Comparison of ENCODE assay signal across 29 cellular contexts in the genomic region with DNA sequence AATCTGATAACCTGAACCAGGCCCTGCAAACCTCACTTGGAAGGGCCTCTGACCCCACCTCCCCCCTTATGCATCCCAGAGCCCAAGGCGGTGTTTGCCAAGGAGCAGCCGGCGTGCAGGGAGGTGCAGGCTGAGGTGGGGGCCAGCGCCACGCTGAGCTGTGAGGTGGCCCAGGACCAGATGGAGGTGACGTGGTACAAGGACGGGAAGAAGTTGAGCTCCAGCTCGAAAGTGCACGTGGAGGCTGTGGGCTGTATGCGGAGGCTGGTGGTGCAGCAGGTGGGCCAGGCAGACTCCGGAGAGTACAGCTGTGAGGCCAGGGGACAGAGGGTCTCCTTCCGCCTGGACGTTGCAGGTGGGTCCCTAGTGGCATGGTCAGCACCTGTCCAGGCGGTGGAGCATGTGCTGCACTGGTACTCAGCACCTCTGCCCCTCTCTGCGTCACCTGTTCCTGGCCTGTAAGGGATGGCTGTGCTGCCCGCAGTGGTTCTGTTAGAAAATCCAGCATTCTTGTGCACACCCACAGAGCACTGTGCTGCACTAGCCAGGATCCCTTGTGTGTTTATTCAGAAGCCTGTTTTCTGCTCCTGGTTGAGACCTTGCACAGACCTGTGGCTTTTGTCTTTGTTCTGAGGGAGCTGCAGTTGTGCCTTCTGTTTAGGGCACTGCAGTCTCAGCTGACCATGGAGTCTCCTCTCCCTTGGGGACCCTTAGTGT. TPM values are rescaled to one million over a fixed set of nuclear protein-coding genes. Genes with fewer than 3 reads are reported as not detected.
DNase-seq lines count a peak whose midpoint lies in the region; ATAC-seq, FAIRE-seq and TF ChIP-seq lines count a peak whose summit lies in the region.
"Had no signal": no experiment of that assay in that cellular context is flagged by ENCODE, and none has a peak within 500 bp of the region (broad histone marks: within the 10 kb centered on the region; RNA-seq: fewer than 3 reads in every experiment).

No MANE protein-coding gene starts in this region.

- peaks cover 23% of the 10 kb centered on the region for H3K36me3 Mint-ChIP-seq in activated CD4-positive, alpha-beta T cell treated with anti-CD3 and anti-CD28 coated beads, Interleukin-2, amount 10 ng/mL, durations not matched to agents 24 days and 14 days (ENCODE audit: low read depth)
- peaks cover 23% of the 10 kb centered on the region for H3K36me3 Mint-ChIP-seq in activated T-cell treated with anti-CD3 and anti-CD28 coated beads, Interleukin-2, amount 50 U/mL, for 4 hours (ENCODE audit: insufficient read depth)

- H3K27ac Mint-ChIP-seq in activated CD4-positive, alpha-beta T cell treated with anti-CD3 and anti-CD28 coated beads, Interleukin-2, amount 10 ng/mL, durations not matched to agents 24 days and 14 days, result no peak overlapping the region

- H3K27me3 ChIP-seq in K562 (ENCODE audit: control insufficient read depth in 2 of 2, insufficient read depth in 2 of 2, low read length in 2 of 2) (peaks cover 4 to 8% of the 10 kb centered on the region in 2 experiments; a peak in 3 of 5 replicates), neuronal stem cell (ENCODE audit: control insufficient read depth in 3 of 3, insufficient read depth in 3 of 3, low read depth in 1 of 3, low read length in 3 of 3) (no peaks in the 10 kb centered on the region), gastrocnemius medialis (no peaks in the 10 kb centered on the region)
- H3K27me3 ChIP-seq: BE2C, MG63 had no signal

- H2AK5ac ChIP-seq in neuronal stem cell (ENCODE audit: low read depth, low read length), result no peak overlapping the region

- no peak overlapping the region for H3K4ac ChIP-seq in neuronal stem cell (ENCODE audit: low read length)

- H3K36me3 ChIP-seq in K562 (ENCODE audit: control insufficient read depth, insufficient read depth, low read length) (no peaks in the 10 kb centered on the region), neuronal stem cell (replicated peaks in 1 of 2; ENCODE audit: control insufficient read depth in 2 of 2, insufficient read depth in 2 of 2, low read length in 2 of 2) (peaks cover 0 to 43% of the 10 kb centered on the region in 2 donors), gastrocnemius medialis (peaks cover 0 to 77% of the 10 kb centered on the region in 2 donors)
- H3K36me3 ChIP-seq: BE2C, MG63 had no signal

- TF ChIP-seq RAD21 in K562 (CRISPR knock-in tag; conservative IDR thresholded peaks at IDR 0.05 in 1 of 2, IDR thresholded peaks at IDR 0.05 in 1 of 2), result no peak

- peak overlapping the region; percentile 73 for H2BK12ac ChIP-seq in neuronal stem cell (ENCODE audit: low read length)

- no peaks in the 10 kb centered on the region for H3K9me1 ChIP-seq in K562 (ENCODE audit: control insufficient read depth, insufficient read depth, low read length)

- H3K27ac ChIP-seq in K562 (ENCODE audit: extremely low read depth, low read depth, low read length), result no peak overlapping the region
- no peak overlapping the region for H3K27ac ChIP-seq in neuronal stem cell (replicated peaks; ENCODE audit: low read length)
- H3K27ac ChIP-seq in gastrocnemius medialis, result peak overlapping the region; percentile 97 to 100 (median 100)
- H3K27ac ChIP-seq: 22Rv1, PC-9, SK-N-MC had no signal

- H3K23ac ChIP-seq in neuronal stem cell (ENCODE audit: low read depth, low read length, poor library complexity), result peak overlapping the region; percentile 65

- H2BK15ac ChIP-seq in neuronal stem cell (ENCODE audit: low read length), result no peak overlapping the region

- H3K9me3 ChIP-seq in K562 (replicated peaks; ENCODE audit: control insufficient read depth, insufficient read depth, low read depth, low read length), result no peaks in the 10 kb centered on the region
- peaks cover 0 to 3% of the 10 kb centered on the region in 2 donors for H3K9me3 ChIP-seq in neuronal stem cell (replicated peaks in 1 of 2; ENCODE audit: control insufficient read depth in 2 of 2, insufficient read depth in 1 of 2, low read depth in 1 of 2, low read length in 2 of 2)
- H3K9me3 ChIP-seq in gastrocnemius medialis, result no peaks in the 10 kb centered on the region
- H3K9me3 ChIP-seq: BE2C, MG63 had no signal

- no TSS peak for BruUV-seq in K562 (replicated peaks; lab: Mats Ljungman, UMichigan)

- FAIRE-seq in K562 (lab: Jason Lieb, UNC), result no peak
- FAIRE-seq: GM12891 had no signal

- no peak for TF ChIP-seq CTCF in K562 (IDR thresholded peaks at IDR 0.05 in 2 of 3, conservative IDR thresholded peaks at IDR 0.05 in 1 of 3; ENCODE audit: insufficient read depth in 2 of 3, low read depth in 1 of 3, low read length in 3 of 3)
- TF ChIP-seq CTCF in gastrocnemius medialis (IDR thresholded peaks at IDR 0.05 in 4 of 5, conservative IDR thresholded peaks at IDR 0.05 in 1 of 5), result no peak

- no peaks in the 10 kb centered on the region for H3K27me3 Mint-ChIP-seq in activated CD4-positive, alpha-beta T cell treated with anti-CD3 and anti-CD28 coated beads, Interleukin-2, amount 10 ng/mL, durations not matched to agents 24 days and 14 days
- no peaks in the 10 kb centered on the region for H3K27me3 Mint-ChIP-seq in activated T-cell treated with anti-CD3 and anti-CD28 coated beads, Interleukin-2, amount 50 U/mL, for 4 hours (ENCODE audit: low read depth)

- H3K9me3 Mint-ChIP-seq in activated CD4-positive, alpha-beta T cell treated with anti-CD3 and anti-CD28 coated beads, Interleukin-2, amount 10 ng/mL, durations not matched to agents 24 days and 14 days, result no peaks in the 10 kb centered on the region
- H3K9me3 Mint-ChIP-seq in activated T-cell treated with anti-CD3 and anti-CD28 coated beads, Interleukin-2, amount 50 U/mL, for 4 hours, result no peaks in the 10 kb centered on the region

- ATAC-seq in K562 (no peak), gastrocnemius medialis (no peak), GM19324 (IDR thresholded peaks at IDR 0.05; ENCODE audit: low FRiP score, unreplicated experiment) (no peak)
- no peak for ATAC-seq in activated T-cell treated with anti-CD3 and anti-CD28 coated beads, Interleukin-2, amount 50 U/mL, for 4 hours
- ATAC-seq: HCT116 had no signal

- H4K91ac ChIP-seq in neuronal stem cell (ENCODE audit: low read depth, low read length, poor library complexity), result no peak overlapping the region

- peak overlapping the region; percentile 35 for H2BK5ac ChIP-seq in neuronal stem cell (ENCODE audit: low read length)

- CTCF ChIA-PET in K562 (lab: Yijun Ruan, JAX; ENCODE audit: low intra/inter-chr PET ratio), result no interaction called here

- H3K4me3 ChIP-seq in K562, result no peak overlapping the region
- H3K4me3 ChIP-seq in neuronal stem cell (ENCODE audit: low read length in 2 of 2), result no peak overlapping the region
- no peak overlapping the region for H3K4me3 ChIP-seq in gastrocnemius medialis
- H3K4me3 ChIP-seq: MG63, PC-9, SK-N-MC had no signal

- H2AFZ ChIP-seq in K562 (ENCODE audit: low read depth, low read length), result no peak overlapping the region
- H2AFZ ChIP-seq in neuronal stem cell (ENCODE audit: low read length), result no peak overlapping the region
- H2AFZ ChIP-seq: PC-9 had no signal

- DNase-seq in activated CD4-positive, alpha-beta T cell treated with anti-CD3 and anti-CD28 coated beads, Interleukin-2, amount 10 ng/mL, durations not matched to agents 24 days and 14 days, result peak; percentile 49
- no peak for DNase-seq in activated CD4-positive, alpha-beta T cell treated with anti-CD3 and anti-CD28 coated beads for 4 hours
- DNase-seq in K562 (ENCODE audit: extremely low read depth in 1 of 4, low spot score in 3 of 4) (no peak), neuronal stem cell (ENCODE audit: low spot score) (no peak), gastrocnemius medialis (no peak), SHP77 (lab: John Stamatoyannopoulos, UW) (no peak)
- DNase-seq in activated T-cell treated with anti-CD3 and anti-CD28 coated beads, Interleukin-2, amount 50 U/mL, for 4 hours, result no peak
- DNase-seq: ACHN; BE2C; Calu3; DMS79 treated with DMSO at 0.1 percent for 48 hours; GF-D8; KG1; MG63; NCI-H1105 treated with DMSO at 0.1 percent for 48 hours; NCI-H146; NCI-H1930; NCI-H2107; NCI-H446; NCI-H524 treated with DMSO at 0.1 percent for 48 hours; NCI-H774; NK-92 treated with Interleukin-12 subunit alpha and Interleukin-12 subunit beta, amount 100 ng/mL, for 24 hours; PC-9; SHP77 treated with DMSO at 0.1 percent for 48 hours had no signal

- no peak overlapping the region for H4K8ac ChIP-seq in neuronal stem cell (ENCODE audit: low read depth, low read length)

- no peak for TF ChIP-seq POLR2A in K562 (conservative IDR thresholded peaks at IDR 0.05)
- TF ChIP-seq POLR2A in gastrocnemius medialis (IDR thresholded peaks at IDR 0.05), result no peak

- H3K4me1 ChIP-seq in K562 (replicated peaks in 1 of 2; ENCODE audit: control insufficient read depth in 2 of 2, insufficient read depth in 2 of 2, low read length in 2 of 2) (peaks cover 5 to 42% of the 10 kb centered on the region in 2 experiments; a peak in 3 of 5 replicates), neuronal stem cell (ENCODE audit: control insufficient read depth in 2 of 2, insufficient read depth in 1 of 2, low read depth in 1 of 2, low read length in 2 of 2) (peaks cover 0 to under 1% of the 10 kb centered on the region in 2 donors), gastrocnemius medialis (peaks cover 63 to 82% of the 10 kb centered on the region in 2 donors)

- H2BK120ac ChIP-seq in neuronal stem cell (ENCODE audit: low read depth, low read length), result no peak overlapping the region

- peaks cover 18% of the 10 kb centered on the region for H3K79me1 ChIP-seq in neuronal stem cell (ENCODE audit: low read depth, low read length)

- no peak overlapping the region for H3K4me2 ChIP-seq in K562 (ENCODE audit: insufficient read depth, low read length)
- no peak overlapping the region for H3K4me2 ChIP-seq in neuronal stem cell (ENCODE audit: insufficient read depth, low read length, poor library complexity, severe bottlenecking)
- H3K4me2 ChIP-seq: PC-9 had no signal

- 52% methylated on average over 16 of the region's 16 CpGs for WGBS in K562 (ENCODE audit: insufficient coverage, low coverage, missing lambda C conversion rate)
- WGBS in neuronal stem cell (ENCODE audit: extremely low coverage in 2 of 2, insufficient read length in 2 of 2, insufficient replicate concordance in 1 of 2), 2 donors, result no CpG with 5 or more reads among the region's 16 CpGs

- no peak overlapping the region for H3K4me3 Mint-ChIP-seq in activated CD4-positive, alpha-beta T cell treated with anti-CD3 and anti-CD28 coated beads, Interleukin-2, amount 10 ng/mL, durations not matched to agents 24 days and 14 days
- no peak overlapping the region for H3K4me3 Mint-ChIP-seq in activated T-cell treated with anti-CD3 and anti-CD28 coated beads, Interleukin-2, amount 50 U/mL, for 4 hours

- H3K14ac ChIP-seq in neuronal stem cell (ENCODE audit: low read length), result no peak overlapping the region

- no peaks in the 10 kb centered on the region for H3K79me2 ChIP-seq in K562 (ENCODE audit: control insufficient read depth, insufficient read depth, low read length)

- H4K20me1 ChIP-seq in K562 (replicated peaks; ENCODE audit: control insufficient read depth, insufficient read depth, low read length), result 0 out of 2 replicates have a peak, but pooled peaks cover 2% of the 10 kb centered on the region

- H3K18ac ChIP-seq in neuronal stem cell (ENCODE audit: low read length), result no peak overlapping the region

- intact Hi-C loops in activated CD4-positive, alpha-beta T cell treated with anti-CD3 and anti-CD28 coated beads, Interleukin-2, amount 10 ng/mL, durations not matched to agents 24 days and 14 days (cut with micrococcal nuclease), result no loop called here
- intact Hi-C loops in K562 (cut with micrococcal nuclease) (no loop called here), gastrocnemius medialis (cut with DNase I; ENCODE audit: low total_unique reads) (no loop called here)

- H3K9ac ChIP-seq in K562 (ENCODE audit: insufficient read depth in 1 of 2, low read depth in 2 of 2, low read length in 2 of 2) (peak overlapping the region in 1 of 2 experiments; percentile 63; a peak in 1 of 4 replicates), neuronal stem cell (ENCODE audit: low read depth, low read length, poor library complexity) (peak overlapping the region; percentile 60)

- peaks cover 2% of the 10 kb centered on the region for H3K4me1 Mint-ChIP-seq in activated CD4-positive, alpha-beta T cell treated with anti-CD3 and anti-CD28 coated beads, Interleukin-2, amount 10 ng/mL, durations not matched to agents 24 days and 14 days
- H3K4me1 Mint-ChIP-seq in activated T-cell treated with anti-CD3 and anti-CD28 coated beads, Interleukin-2, amount 50 U/mL, for 4 hours (ENCODE audit: low read depth), result peaks cover 3% of the 10 kb centered on the region

- in situ Hi-C loops in K562 (cut with MboI), result no loop called here
- in situ Hi-C loops in gastrocnemius medialis (cut with MboI; ENCODE audit: low sequenced_read_pairs in 4 of 4), result no loop called here

- POLR2A ChIA-PET in K562 (lab: Yijun Ruan, JAX), result interaction anchor here (0.7 to 1.7 kb wide), 3 partner anchors 9 to 236 kb away, joined by 3 to 5 read pairs (median 4); no protein-coding TSS in a partner anchor

- TF ChIP-seq EP300 in K562 (IDR thresholded peaks at IDR 0.05; ENCODE audit: low read length), result no peak

RNA-seq across cellular contexts. Expression of a gene that starts 11.6 kb away (rescaled TPM):
- 21.4 and 22.3 TPM in 2 replicates for total RNA-seq in activated CD4-positive, alpha-beta T cell treated with anti-CD3 and anti-CD28 coated beads, Interleukin-2, amount 10 ng/mL, durations not matched to agents 24 days and 14 days
- 22.3 and 52.9 TPM in 2 replicates for total RNA-seq in K562 (2011; cell fraction: chromatin; rRNA removed; ENCODE audit: low replicate concordance)
- 25.5 and 27.1 TPM in 2 replicates for total RNA-seq in K562 (2011; cell fraction: nucleolus; rRNA removed)
- total RNA-seq in K562 (2011; cell fraction: nucleoplasm; rRNA removed), result 20.5 and 20.6 TPM in 2 replicates
- total RNA-seq in K562 (2014; rRNA removed) (11.8 and 12.0 TPM in 2 replicates), K562 (2014; rRNA removed; fragmentation: Illumina TruSeq; extraction: Trizol) (0.83 and 1.7 TPM in 2 replicates), K562 (2015; rRNA removed; fragmentation: Illumina TruSeq; extraction: Trizol) (4.1 and 5.0 TPM in 2 replicates), K562 (2021) (17.4 and 19.7 TPM in 2 replicates), gastrocnemius medialis (1,000 to 10,000 TPM in 2 of 4 donors, 100 to 1,000 TPM in 2; 798 to 1,571 (median 1,162) TPM)
- polyA plus RNA-seq in K562 (2011; rRNA removed) (3.4 and 5.6 TPM in 2 replicates), K562 (2014; fragmentation: Illumina TruSeq; extraction: Trizol) (3.6 and 6.9 TPM in 2 replicates), K562 (2014; fragmentation: Nextera tagmentation; extraction: Ambion mirVana) (under 1 TPM; 0.18 to 0.29 TPM), K562 (2014; rRNA removed) (11.1 and 12.5 TPM in 2 replicates)
- 3.0 and 8.2 TPM in 2 replicates for polyA plus RNA-seq in K562 (2011; cell fraction: cytosol; rRNA removed)
- 22.5 and 42.0 TPM in 2 replicates for polyA plus RNA-seq in K562 (2011; cell fraction: nucleus; rRNA removed)
- polyA plus RNA-seq in K562 (2012), result 15.8 and 26.7 TPM in 2 replicates
- polyA minus RNA-seq in K562 (2011; rRNA and poly(A)+ RNA removed), result 3.4 TPM in 2 replicates
- polyA minus RNA-seq in K562 (2011; cell fraction: cytosol; rRNA and poly(A)+ RNA removed), result 8.2 and 10.9 TPM in 2 replicates
- 7.0 and 7.1 TPM in 2 replicates for polyA minus RNA-seq in K562 (2011; cell fraction: nucleus; rRNA and poly(A)+ RNA removed)
- 7.3 TPM for polyA plus RNA-seq in neuronal stem cell (2013, experiment 1 of 2)
- 7.9 TPM for polyA plus RNA-seq in neuronal stem cell (2013, experiment 2 of 2)
- total RNA-seq in activated T-cell treated with anti-CD3 and anti-CD28 coated beads, Interleukin-2, amount 50 U/mL, for 4 hours, result 1 to 10 TPM; 6.3 to 9.3 (median 7.5) TPM

RNA-seq across cellular contexts. Expression of a gene that starts 53.8 kb away (rescaled TPM):
- total RNA-seq in activated CD4-positive, alpha-beta T cell treated with anti-CD3 and anti-CD28 coated beads, Interleukin-2, amount 10 ng/mL, durations not matched to agents 24 days and 14 days, result 10.8 and 11.4 TPM in 2 replicates
- 6.2 and 10.7 TPM in 2 replicates for total RNA-seq in K562 (2011; cell fraction: chromatin; rRNA removed; ENCODE audit: low replicate concordance)
- total RNA-seq in K562 (2011; cell fraction: nucleolus; rRNA removed), result 8.3 and 8.9 TPM in 2 replicates
- 6.8 and 8.3 TPM in 2 replicates for total RNA-seq in K562 (2011; cell fraction: nucleoplasm; rRNA removed)
- total RNA-seq in K562 (2014; rRNA removed) (9.0 and 16.8 TPM in 2 replicates), K562 (2014; rRNA removed; fragmentation: Illumina TruSeq; extraction: Trizol) (1.8 and 1.9 TPM in 2 replicates), K562 (2015; rRNA removed; fragmentation: Illumina TruSeq; extraction: Trizol) (2.9 and 4.1 TPM in 2 replicates), K562 (2021) (14.1 and 15.5 TPM in 2 replicates), gastrocnemius medialis (10 to 100 TPM in 3 of 4 donors, 1 to 10 TPM in 1; 4.9 to 15.7 (median 12.3) TPM)
- polyA plus RNA-seq in K562 (2011; rRNA removed) (2.7 and 5.6 TPM in 2 replicates), K562 (2014; fragmentation: Illumina TruSeq; extraction: Trizol) (1.9 and 5.9 TPM in 2 replicates), K562 (2014; fragmentation: Nextera tagmentation; extraction: Ambion mirVana) (1 to 10 TPM in 1 of 2 experiments, under 1 TPM in 1; 0.77 to 1.0 TPM), K562 (2014; rRNA removed) (6.9 and 9.0 TPM in 2 replicates)
- 4.2 and 11.4 TPM in 2 replicates for polyA plus RNA-seq in K562 (2011; cell fraction: cytosol; rRNA removed)
- 4.0 and 5.9 TPM in 2 replicates for polyA plus RNA-seq in K562 (2011; cell fraction: nucleus; rRNA removed)
- polyA plus RNA-seq in K562 (2012), result 4.8 and 6.7 TPM in 2 replicates
- polyA minus RNA-seq in K562 (2011; rRNA and poly(A)+ RNA removed), result 1.9 and 2.1 TPM in 2 replicates
- 7.1 and 8.0 TPM in 2 replicates for polyA minus RNA-seq in K562 (2011; cell fraction: cytosol; rRNA and poly(A)+ RNA removed)
- polyA minus RNA-seq in K562 (2011; cell fraction: nucleus; rRNA and poly(A)+ RNA removed), result 3.4 and 3.7 TPM in 2 replicates
- polyA plus RNA-seq in neuronal stem cell (2013, experiment 1 of 2), result 1.3 TPM
- polyA plus RNA-seq in neuronal stem cell (2013, experiment 2 of 2), result 1.4 TPM
- total RNA-seq in activated T-cell treated with anti-CD3 and anti-CD28 coated beads, Interleukin-2, amount 50 U/mL, for 4 hours, result 10 to 100 TPM; 14.5 to 17.6 (median 15.9) TPM

Comparison
In these comparisons a context has a peak if more than half of its experiments do, and no peak if none do; other contexts are left out.
1. H3K27ac ChIP-seq: peak in gastrocnemius medialis (4 of 4); none in K562 (single experiment) and neuronal stem cell (single experiment).
2. RNA of a gene that starts 11.6 kb away (total RNA-seq): 798 to 1,571 TPM in gastrocnemius medialis; 21.4 to 22.3 TPM in activated CD4-positive, alpha-beta T cell treated with anti-CD3 and anti-CD28 coated beads, Interleukin-2, amount 10 ng/mL, durations not matched to agents 24 days and 14 days, 0.83 to 52.9 TPM in K562 and 6.3 to 9.3 TPM in activated T-cell treated with anti-CD3 and anti-CD28 coated beads, Interleukin-2, amount 50 U/mL, for 4 hours; every median in the first group is over 10 times any median in the second.